26 cellular contexts compared by ENCODE assay signal in the genomic region with DNA sequence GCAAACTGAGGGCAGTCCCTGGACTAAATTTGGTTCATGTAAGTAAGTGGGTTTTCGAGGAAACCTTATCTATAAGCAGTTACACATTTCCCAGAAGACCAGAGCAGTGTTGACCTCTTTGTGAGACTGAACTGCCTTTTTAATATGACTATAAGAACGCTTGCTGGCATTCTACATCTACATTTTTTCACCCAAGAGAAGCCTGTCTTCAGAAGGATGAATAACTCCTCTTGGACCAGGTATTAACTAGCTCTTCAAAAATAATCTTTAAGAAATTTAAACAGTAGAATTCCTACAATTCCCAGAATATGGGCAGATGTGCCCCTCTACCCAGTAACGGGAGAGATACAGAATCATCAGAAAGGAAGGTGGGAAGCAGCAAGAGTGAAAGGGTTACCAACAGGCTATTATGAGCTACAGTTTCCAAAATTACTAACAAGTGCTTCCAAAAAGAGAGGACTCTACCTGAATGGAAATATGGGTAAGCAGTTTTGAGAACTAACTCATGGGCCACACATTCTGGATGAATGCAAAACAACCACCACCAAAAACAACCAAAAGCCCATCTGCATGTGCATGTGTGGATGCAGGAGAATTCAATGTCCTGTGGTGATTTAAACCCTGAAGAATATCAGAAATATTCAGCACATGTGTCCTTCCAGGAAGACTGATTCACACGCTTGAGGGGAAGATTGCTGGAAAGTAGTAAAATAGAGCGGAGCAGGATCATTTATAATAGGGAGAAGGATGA.
"Had no signal": no experiment of that assay in that cellular context is flagged by ENCODE, and none has a peak within 500 bp of the region (broad histone marks: within the 10 kb centered on the region; RNA-seq: fewer than 3 reads in every experiment).

No MANE protein-coding gene starts in this region.

- H3K4me1 Mint-ChIP-seq: brain; central memory CD8-positive, alpha-beta T cell had no signal

- H3K27ac ChIP-seq: PC-9 had no signal

- DNase-seq: activated CD4-positive, alpha-beta T cell treated with anti-CD3 and anti-CD28 coated beads for 48 hours; activated CD4-positive, alpha-beta T cell treated with anti-CD3 and anti-CD28 coated beads, Interleukin-2, amount 50 U/mL, for 4 hours; activated CD4-positive, CD25-positive, alpha-beta regulatory T cell treated with anti-CD3 and anti-CD28 coated beads, Interleukin-2, amount 50 U/mL, for 72 hours; activated CD8-positive, alpha-beta memory T cell treated with anti-CD3 and anti-CD28 coated beads for 24 hours; activated gamma-delta T cell; activated naive CD4-positive, alpha-beta T cell treated with anti-CD3 and anti-CD28 coated beads for 36 hours; activated T-cell treated with anti-CD3 and anti-CD28 coated beads, Interleukin-2, amount 50 U/mL, for 4 hours; amygdala; Karpas-422; MM.1S; NCI-H1105; NCI-H1436; NCI-H1694 treated with DMSO at 0.1 percent for 48 hours; NCI-H2081; NCI-H446; NCI-H524; PC-9; SHP77 treated with DMSO at 0.1 percent for 48 hours; T-helper 2 cell; T1000 had no signal

- H3K9me3 Mint-ChIP-seq: activated T-cell treated with anti-CD3 and anti-CD28 coated beads, Interleukin-2, amount 50 U/mL, for 4 hours; activated T-helper 17 cell treated with anti-CD3 and anti-CD28 coated beads, Interleukin-2, amount 50 U/mL, for 72 hours; central memory CD8-positive, alpha-beta T cell had no signal

- H3K4me3 ChIP-seq: PC-9 had no signal

- H2AFZ ChIP-seq: PC-9 had no signal

- H3K4me2 ChIP-seq: PC-9 had no signal

- H3K36me3 Mint-ChIP-seq: activated naive CD8-positive, alpha-beta T cell had no signal

- FAIRE-seq: astrocyte had no signal

- H3K4me3 Mint-ChIP-seq: activated naive CD4-positive, alpha-beta T cell treated with anti-CD3 and anti-CD28 coated beads for 36 hours; activated naive CD8-positive, alpha-beta T cell; activated T-cell treated with anti-CD3 and anti-CD28 coated beads, Interleukin-2, amount 50 U/mL, for 4 hours; activated T-helper 17 cell treated with anti-CD3 and anti-CD28 coated beads, Interleukin-2, amount 50 U/mL, for 72 hours; brain; central memory CD8-positive, alpha-beta T cell; WTC11 had no signal

- ATAC-seq: activated T-cell treated with anti-CD3 and anti-CD28 coated beads, Interleukin-2, amount 50 U/mL, for 4 hours; activated T-helper 17 cell treated with anti-CD3 and anti-CD28 coated beads, Interleukin-2, amount 50 U/mL, for 72 hours; WTC11 had no signal

- H3K27me3 Mint-ChIP-seq: brain had no signal

- H3K27ac Mint-ChIP-seq: activated naive CD4-positive, alpha-beta T cell treated with anti-CD3 and anti-CD28 coated beads for 36 hours; activated naive CD8-positive, alpha-beta T cell; activated T-helper 17 cell treated with anti-CD3 and anti-CD28 coated beads, Interleukin-2, amount 50 U/mL, for 72 hours; brain; WTC11 had no signal
